14 cellular contexts compared by ENCODE assay signal in the genomic region with DNA sequence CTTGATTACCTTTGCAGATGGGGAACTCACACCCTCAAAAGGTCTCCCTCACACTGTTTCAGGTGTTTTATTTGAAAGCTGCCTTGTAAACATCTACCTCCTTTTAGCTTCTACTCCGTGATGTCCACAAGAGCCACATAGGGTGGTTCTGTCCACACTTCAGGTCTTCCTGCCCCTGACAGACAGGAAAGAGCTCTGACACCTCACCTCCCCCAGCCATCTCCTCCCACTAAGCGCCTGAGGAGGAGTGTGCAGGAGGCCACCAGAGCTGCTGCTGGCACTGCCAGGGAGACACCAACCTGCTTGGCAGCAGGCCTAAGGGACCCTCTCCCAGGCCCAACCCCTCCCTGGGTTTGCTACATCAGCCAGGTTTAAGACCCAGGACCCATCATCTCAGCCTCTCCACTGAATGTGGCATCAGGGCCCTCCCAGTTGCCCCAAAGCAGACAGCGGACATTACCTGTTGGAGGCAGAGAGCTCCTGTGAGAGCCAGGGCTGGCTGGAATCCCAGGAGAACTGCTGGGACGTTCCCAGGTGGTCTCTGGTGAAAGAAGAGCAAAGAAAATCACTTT.
"Had no signal": no experiment of that assay in that cellular context is flagged by ENCODE, and none has a peak within 500 bp of the region (broad histone marks: within the 10 kb centered on the region; RNA-seq: fewer than 3 reads in every experiment).

No MANE protein-coding gene starts in this region.

- H3K4me3 ChIP-seq: hepatocyte, ovary, smooth muscle cell, tibial artery had no signal

- H3K27ac Mint-ChIP-seq: progenitor cell of endocrine pancreas; stimulated activated naive CD8-positive, alpha-beta T cell treated with anti-CD3 and anti-CD28 coated beads, Interleukin-15, Interleukin-2, amounts not matched to agents 100 ng/mL and 50 ng/mL, for 24 hours had no signal

- H2AFZ ChIP-seq: hepatocyte had no signal

- H3K27me3 Mint-ChIP-seq: naive B cell; stimulated activated naive CD8-positive, alpha-beta T cell treated with anti-CD3 and anti-CD28 coated beads, Interleukin-15, Interleukin-2, amounts not matched to agents 100 ng/mL and 50 ng/mL, for 24 hours had no signal

- H3K36me3 ChIP-seq: ovary, tibial artery had no signal

- H3K79me2 ChIP-seq: hepatocyte had no signal

- H3K27ac ChIP-seq: hepatocyte, ovary, tibial artery had no signal

- FAIRE-seq: colon had no signal

- H3K27me3 ChIP-seq: hepatocyte, ovary, tibial artery had no signal

- DNase-seq: dermis blood vessel endothelial cell; foreskin melanocyte; kidney glomerular epithelial cell; naive B cell; nucleus accumbens; ovary; right cardiac atrium; stimulated activated CD4-positive, alpha-beta T cell treated with anti-CD3 and anti-CD28 coated beads, Interleukin-2, amount 100 ng/mL, for 48 hours; tibial artery had no signal

- H3K36me3 Mint-ChIP-seq: naive B cell had no signal

- H3K4me3 Mint-ChIP-seq: naive B cell; stimulated activated naive CD8-positive, alpha-beta T cell treated with anti-CD3 and anti-CD28 coated beads, Interleukin-15, Interleukin-2, amounts not matched to agents 100 ng/mL and 50 ng/mL, for 24 hours had no signal

- H3K4me1 ChIP-seq: tibial artery had no signal

- H3K9me3 ChIP-seq: ovary, tibial artery had no signal

- H3K4me2 ChIP-seq: hepatocyte, smooth muscle cell had no signal

- H3K9me3 Mint-ChIP-seq: stimulated activated naive CD8-positive, alpha-beta T cell treated with anti-CD3 and anti-CD28 coated beads, Interleukin-15, Interleukin-2, amounts not matched to agents 100 ng/mL and 50 ng/mL, for 24 hours had no signal
